9 cellular contexts compared by ENCODE assay signal in genomic region chr12:122202811-122203210, GRCh38. TPM values are rescaled to one million over a fixed set of nuclear protein-coding genes. Genes with fewer than 3 reads are reported as not detected.
DNase-seq lines count a peak whose midpoint lies in the region; ATAC-seq, FAIRE-seq and TF ChIP-seq lines count a peak whose summit lies in the region.
"Not testable (repeated sequence)": the region's sequence is repeated elsewhere in the genome, so short reads cannot be mapped to it uniquely, and the experiment has no call there.
"Had no signal": no experiment of that assay in that cellular context is flagged by ENCODE, and none has a peak within 500 bp of the region (broad histone marks: within the 10 kb centered on the region; RNA-seq: fewer than 3 reads in every experiment).

No MANE protein-coding gene starts in this region.

- H3K36me3 ChIP-seq in Caco-2 (ENCODE audit: control insufficient read depth, insufficient read depth, low read length); SJCRH30; astrocyte (ENCODE audit: insufficient read depth, low read length): not testable (repeated sequence)

- not testable (repeated sequence) for H3K4me1 ChIP-seq in Caco-2; SJCRH30; astrocyte (ENCODE audit: insufficient read depth, low read length)

- not testable (repeated sequence) for H3K9me3 Mint-ChIP-seq in Caco-2 (ENCODE audit: unreplicated experiment); astrocyte (ENCODE audit: unreplicated experiment); naive B cell; stimulated activated naive CD8-positive, alpha-beta T cell treated with anti-CD3 and anti-CD28 coated beads, Interleukin-15, amount 100 ng/mL, for 72 hours

- H3K9ac ChIP-seq in astrocyte (ENCODE audit: low read length), result not testable (repeated sequence)

- H3K4me3 ChIP-seq in Caco-2 (ENCODE audit: low read depth, low read length) (peak overlapping the region; percentile 67), SJCRH30 (peak overlapping the region; percentile 57), astrocyte (ENCODE audit: insufficient read depth, low read depth, low read length) (peak overlapping the region; percentile 62), foreskin fibroblast (ENCODE audit: low read depth in 1 of 2, low read length in 2 of 2) (peak overlapping the region; percentile 52 to 62)

- peak overlapping the region; percentile 95 for H3K4me2 ChIP-seq in astrocyte (ENCODE audit: low read length)

- H3K79me2 ChIP-seq in astrocyte (ENCODE audit: insufficient read depth, low read length), result not testable (repeated sequence)

- peak overlapping the region; percentile 81 for H2AFZ ChIP-seq in astrocyte (ENCODE audit: low read depth, low read length)

- H3K9me3 ChIP-seq in Caco-2; SJCRH30 (replicated peaks); astrocyte (ENCODE audit: insufficient read depth, low read depth, low read length): not testable (repeated sequence)

- not testable (repeated sequence) for DNase-seq in Caco-2; SJCRH30; astrocyte (ENCODE audit: low read depth); foreskin fibroblast; naive B cell; stimulated activated naive CD8-positive, alpha-beta T cell treated with anti-CD3 and anti-CD28 coated beads, Interleukin-15, amount 100 ng/mL, for 72 hours

- H3K27me3 ChIP-seq in Caco-2 (replicated peaks; ENCODE audit: control insufficient read depth, insufficient read depth, low read length); SJCRH30: not testable (repeated sequence)
- peaks cover 22% of the 10 kb centered on the region for H3K27me3 ChIP-seq in astrocyte (ENCODE audit: insufficient read depth, low read length)

- not testable (repeated sequence) for BruUV-seq in Caco-2 (replicated peaks; lab: Mats Ljungman, UMichigan)

- H3K27me3 Mint-ChIP-seq in Caco-2 (ENCODE audit: insufficient read depth, unreplicated experiment), result not testable (repeated sequence)
- peaks cover 23% of the 10 kb centered on the region for H3K27me3 Mint-ChIP-seq in astrocyte (ENCODE audit: low read depth, unreplicated experiment)
- peaks cover 14 to 48% (median 45%) of the 10 kb centered on the region in 3 donors for H3K27me3 Mint-ChIP-seq in naive B cell
- H3K27me3 Mint-ChIP-seq in stimulated activated naive CD8-positive, alpha-beta T cell treated with anti-CD3 and anti-CD28 coated beads, Interleukin-15, amount 100 ng/mL, for 72 hours, result peaks cover 61% of the 10 kb centered on the region

- TF ChIP-seq CTCF in Caco-2 (IDR thresholded peaks at IDR 0.05; ENCODE audit: insufficient read depth in 1 of 2, low read depth in 1 of 2, low read length in 1 of 2, severe bottlenecking in 1 of 2, unreplicated experiment in 1 of 2); astrocyte (IDR thresholded peaks at IDR 0.05; ENCODE audit: insufficient read depth, low read depth, low read length); foreskin fibroblast (IDR thresholded peaks at IDR 0.05; ENCODE audit: low read depth, low read length): not testable (repeated sequence)

- not testable (repeated sequence) for FAIRE-seq in astrocyte (lab: Jason Lieb, UNC)

- POLR2A ChIA-PET in Caco-2 (lab: Charles Lee), result interaction anchor here (0.9 kb wide), 1 partner anchor 23 kb away, joined by 3 read pairs; no protein-coding TSS in a partner anchor

- H3K27ac ChIP-seq in SJCRH30; astrocyte (ENCODE audit: low read depth, low read length): not testable (repeated sequence)

- peaks cover 35% of the 10 kb centered on the region for H3K36me3 Mint-ChIP-seq in Caco-2 (ENCODE audit: insufficient read depth, unreplicated experiment)
- H3K36me3 Mint-ChIP-seq in astrocyte (ENCODE audit: low read depth, unreplicated experiment); naive B cell: not testable (repeated sequence)

- intact Hi-C loops in Caco-2 (cut with micrococcal nuclease; ENCODE audit: unreplicated experiment), result loop anchor here (2.0 kb wide), 1 partner anchor 20 kb away; no protein-coding TSS in a partner anchor

- H3K4me3 Mint-ChIP-seq in Caco-2 (ENCODE audit: unreplicated experiment) (peak overlapping the region; percentile 64), astrocyte (ENCODE audit: unreplicated experiment) (peak overlapping the region; percentile 82), naive B cell (peak overlapping the region; percentile 77 to 89 (median 82))
- H3K4me3 Mint-ChIP-seq in stimulated activated naive CD8-positive, alpha-beta T cell treated with anti-CD3 and anti-CD28 coated beads, Interleukin-15, amount 100 ng/mL, for 72 hours, result peak overlapping the region; percentile 84 to 85

- H3K4me1 Mint-ChIP-seq in Caco-2 (ENCODE audit: low read depth, unreplicated experiment); astrocyte (ENCODE audit: low read depth, unreplicated experiment): not testable (repeated sequence)
- peaks cover 9 to 23% (median 17%) of the 10 kb centered on the region in 3 donors for H3K4me1 Mint-ChIP-seq in naive B cell
- H3K4me1 Mint-ChIP-seq in stimulated activated naive CD8-positive, alpha-beta T cell treated with anti-CD3 and anti-CD28 coated beads, Interleukin-15, amount 100 ng/mL, for 72 hours, result peaks cover 34% of the 10 kb centered on the region

- ATAC-seq in naive B cell (ENCODE audit: low read depth in 2 of 2); stimulated activated naive CD8-positive, alpha-beta T cell treated with anti-CD3 and anti-CD28 coated beads, Interleukin-15, amount 100 ng/mL, for 72 hours: not testable (repeated sequence)

- CTCF ChIA-PET in Caco-2 (lab: Charles Lee), result interaction anchor here (1.2 kb wide), 1 partner anchor 140 kb away, joined by 6 read pairs; no protein-coding TSS in a partner anchor

- peaks cover 32% of the 10 kb centered on the region for H4K20me1 ChIP-seq in astrocyte (ENCODE audit: insufficient read depth, low read length)

- not testable (repeated sequence) for H3K27ac Mint-ChIP-seq in Caco-2 (ENCODE audit: unreplicated experiment); astrocyte (ENCODE audit: unreplicated experiment); naive B cell
- H3K27ac Mint-ChIP-seq in stimulated activated naive CD8-positive, alpha-beta T cell treated with anti-CD3 and anti-CD28 coated beads, Interleukin-15, amount 100 ng/mL, for 72 hours, result peak overlapping the region in 1 of 2 donors; percentile 72

RNA-seq across cellular contexts. Expression of gene B3GNT4, which starts 0.7 kb away (rescaled TPM):
- total RNA-seq in Caco-2 (2022) (2.2 and 3.8 TPM in 2 replicates), astrocyte (0.54 and 0.62 TPM in 2 replicates)
- total RNA-seq in SJCRH30 (2014; rRNA removed; shearing (Covaris generic)), result 0.26 TPM in 1 of 2 replicates, not detected in the other
- under 1 TPM in 3 of 6 donors, not detected in 3; 0.54 to 0.84 (median 0.56) TPM for polyA plus RNA-seq in naive B cell (ENCODE audit: low read depth in 6 of 6)

RNA-seq across cellular contexts. Expression of gene LRRC43, which starts 19.9 kb away (rescaled TPM):
- 0.34 TPM in 1 of 2 replicates, not detected in the other for total RNA-seq in Caco-2 (2022)
- 0.61 and 0.79 TPM in 2 replicates for total RNA-seq in SJCRH30 (2014; rRNA removed; shearing (Covaris generic))
- total RNA-seq in astrocyte, result 0.72 and 0.73 TPM in 2 replicates
- polyA plus RNA-seq in naive B cell (ENCODE audit: low read depth in 6 of 6), result not detected
- total RNA-seq: T-helper 1 cell treated with Interleukin-12 subunit alpha and Interleukin-12 subunit beta and Interleukin-4 antibody, amounts not matched to agents 30 ng/mL and 1 ng/mL, for 36 hours had no signal

RNA-seq across cellular contexts. Expression of gene DIABLO, which starts 23.0 kb away (rescaled TPM):
- total RNA-seq in Caco-2 (2022), result 76.1 and 86.6 TPM in 2 replicates
- 61.6 and 64.0 TPM in 2 replicates for total RNA-seq in SJCRH30 (2014; rRNA removed; shearing (Covaris generic))
- 87.6 and 91.6 TPM in 2 replicates for total RNA-seq in astrocyte
- polyA plus RNA-seq in naive B cell (ENCODE audit: low read depth in 6 of 6), result 10 to 100 TPM; 38.0 to 61.1 (median 54.3) TPM

RNA-seq across cellular contexts. Expression of gene IL31, which starts 28.8 kb away (rescaled TPM):
- total RNA-seq in Caco-2 (2022), result not detected in 2 replicates
- not detected in 2 replicates for total RNA-seq in SJCRH30 (2014; rRNA removed; shearing (Covaris generic))
- not detected in 2 replicates for total RNA-seq in astrocyte
- polyA plus RNA-seq in naive B cell (ENCODE audit: low read depth in 6 of 6), result not detected
- total RNA-seq: dermis blood vessel endothelial cell; T-helper 1 cell treated with Interleukin-12 subunit alpha and Interleukin-12 subunit beta and Interleukin-4 antibody, amounts not matched to agents 30 ng/mL and 1 ng/mL, for 36 hours; temporal lobe had no signal
